25 cellular contexts compared by ENCODE assay signal in genomic region chr5:168813179-168813968, GRCh38.
DNase-seq lines count a peak whose midpoint lies in the region; ATAC-seq and TF ChIP-seq lines count a peak whose summit lies in the region.
"Had no signal": no experiment of that assay in that cellular context is flagged by ENCODE, and none has a peak within 500 bp of the region (broad histone marks: within the 10 kb centered on the region; RNA-seq: fewer than 3 reads in every experiment).

No MANE protein-coding gene starts in this region.

- H3K36me3 Mint-ChIP-seq in activated T-helper 2 cell treated with anti-CD3 and anti-CD28 coated beads, Interferon-gamma antibody, Interleukin-2, Interleukin-4, amounts not matched to agents 10 μg/mL and 5 μg/mL and 100 μg/mL, durations not matched to agents 14 hours and 24 hours and 36 hours (ENCODE audit: low read depth), result peaks cover 15% of the 10 kb centered on the region
- peaks cover 4% of the 10 kb centered on the region for H3K36me3 Mint-ChIP-seq in progenitor cell of endocrine pancreas (ENCODE audit: insufficient read depth)
- H3K36me3 Mint-ChIP-seq: CD4-positive, CD25-positive, alpha-beta regulatory T cell; IgD-negative memory B cell had no signal

- DNase-seq in Right ventricle myocardium superior (no peak), left ventricle myocardium inferior (no peak), left ventricle myocardium superior (peak; percentile 30), brain microvascular endothelial cell (no peak), progenitor cell of endocrine pancreas (ENCODE audit: low spot score, unreplicated experiment) (no peak)
- DNase-seq in activated T-helper 2 cell treated with anti-CD3 and anti-CD28 coated beads, Interferon-gamma antibody, Interleukin-2, Interleukin-4, amounts not matched to agents 10 μg/mL and 5 μg/mL and 100 μg/mL, durations not matched to agents 14 hours and 24 hours and 36 hours (ENCODE audit: low spot score), result no peak
- no peak for DNase-seq in stimulated activated CD4-positive, alpha-beta T cell treated with anti-CD3 and anti-CD28 coated beads, Interleukin-2, amount 100 ng/mL, for 48 hours
- DNase-seq: Caco-2; CD4-positive, CD25-positive, alpha-beta regulatory T cell; DMS153; GDM1; GM23248; Kasumi-1; MM.1S; NCI-H1092; NCI-H1436 treated with DMSO at 0.1 percent for 48 hours; NCI-H2029 treated with DMSO at 0.1 percent for 48 hours; NCI-H2171; NCI-H526; Peyer's patch; SHP77 had no signal

- TF ChIP-seq CTCF in left ventricle myocardium inferior (IDR thresholded peaks at IDR 0.05; ENCODE audit: borderline replicate concordance), result no peak
- TF ChIP-seq CTCF in brain microvascular endothelial cell (IDR thresholded peaks at IDR 0.05; ENCODE audit: low read depth, low read length, missing control alignments), result no peak
- TF ChIP-seq CTCF in progenitor cell of endocrine pancreas (IDR thresholded peaks at IDR 0.05; ENCODE audit: unreplicated experiment), result no peak

- peaks cover 23% of the 10 kb centered on the region for H3K4me1 Mint-ChIP-seq in activated T-helper 2 cell treated with anti-CD3 and anti-CD28 coated beads, Interferon-gamma antibody, Interleukin-2, Interleukin-4, amounts not matched to agents 10 μg/mL and 5 μg/mL and 100 μg/mL, durations not matched to agents 14 hours and 24 hours and 36 hours (ENCODE audit: low read depth)
- H3K4me1 Mint-ChIP-seq in progenitor cell of endocrine pancreas (ENCODE audit: low read depth), result no peaks in the 10 kb centered on the region
- H3K4me1 Mint-ChIP-seq: B cell; CD4-positive, CD25-positive, alpha-beta regulatory T cell; IgD-negative memory B cell had no signal

- H3K27ac Mint-ChIP-seq in activated T-helper 2 cell treated with anti-CD3 and anti-CD28 coated beads, Interferon-gamma antibody, Interleukin-2, Interleukin-4, amounts not matched to agents 10 μg/mL and 5 μg/mL and 100 μg/mL, durations not matched to agents 14 hours and 24 hours and 36 hours, result peak overlapping the region; percentile 68
- no peak overlapping the region for H3K27ac Mint-ChIP-seq in progenitor cell of endocrine pancreas
- H3K27ac Mint-ChIP-seq: B cell; CD4-positive, CD25-positive, alpha-beta regulatory T cell; IgD-negative memory B cell had no signal

- H3K4me3 Mint-ChIP-seq in activated T-helper 2 cell treated with anti-CD3 and anti-CD28 coated beads, Interferon-gamma antibody, Interleukin-2, Interleukin-4, amounts not matched to agents 10 μg/mL and 5 μg/mL and 100 μg/mL, durations not matched to agents 14 hours and 24 hours and 36 hours (ENCODE audit: low read depth), result no peak overlapping the region
- no peak overlapping the region for H3K4me3 Mint-ChIP-seq in progenitor cell of endocrine pancreas (ENCODE audit: low read depth)
- H3K4me3 Mint-ChIP-seq: B cell; CD4-positive, CD25-positive, alpha-beta regulatory T cell; IgD-negative memory B cell had no signal

- H3K36me3 ChIP-seq in left ventricle myocardium inferior (no peaks in the 10 kb centered on the region), brain microvascular endothelial cell (replicated peaks) (no peaks in the 10 kb centered on the region)
- H3K36me3 ChIP-seq: HAP-1, Peyer's patch had no signal

- in situ Hi-C loops in brain microvascular endothelial cell (cut with HindIII; ENCODE audit: low pct_ligation_motif_present, low sequenced_read_pairs), result no loop called here

- no peaks in the 10 kb centered on the region for H3K27me3 ChIP-seq in left ventricle myocardium inferior (ENCODE audit: low read depth)
- H3K27me3 ChIP-seq in brain microvascular endothelial cell (replicated peaks), result no peaks in the 10 kb centered on the region
- H3K27me3 ChIP-seq: Peyer's patch had no signal

- intact Hi-C loops in Right ventricle myocardium superior (cut with DNase I) (no loop called here), left ventricle myocardium inferior (cut with micrococcal nuclease) (no loop called here), left ventricle myocardium superior (cut with micrococcal nuclease) (no loop called here)
- intact Hi-C loops in activated T-helper 2 cell treated with anti-CD3 and anti-CD28 coated beads, Interferon-gamma antibody, Interleukin-2, Interleukin-4, amounts not matched to agents 10 μg/mL and 5 μg/mL and 100 μg/mL, durations not matched to agents 14 hours and 24 hours and 36 hours (cut with micrococcal nuclease), result no loop called here

- H3K27me3 Mint-ChIP-seq in activated T-helper 2 cell treated with anti-CD3 and anti-CD28 coated beads, Interferon-gamma antibody, Interleukin-2, Interleukin-4, amounts not matched to agents 10 μg/mL and 5 μg/mL and 100 μg/mL, durations not matched to agents 14 hours and 24 hours and 36 hours (ENCODE audit: low read depth), result no peaks in the 10 kb centered on the region
- H3K27me3 Mint-ChIP-seq in progenitor cell of endocrine pancreas, result peaks cover 5% of the 10 kb centered on the region
- H3K27me3 Mint-ChIP-seq: IgD-negative memory B cell had no signal

- peaks cover 30% of the 10 kb centered on the region for H3K4me1 ChIP-seq in left ventricle myocardium inferior
- H3K4me1 ChIP-seq: Caco-2, Peyer's patch had no signal

- peak; percentile 70 for ATAC-seq in Right ventricle myocardium superior (ENCODE audit: poor library complexity)
- ATAC-seq in left ventricle myocardium superior, result peak; percentile 81
- no peak for ATAC-seq in HG02571 (IDR thresholded peaks at IDR 0.05; ENCODE audit: unreplicated experiment)

- H3K9me3 Mint-ChIP-seq in activated T-helper 2 cell treated with anti-CD3 and anti-CD28 coated beads, Interferon-gamma antibody, Interleukin-2, Interleukin-4, amounts not matched to agents 10 μg/mL and 5 μg/mL and 100 μg/mL, durations not matched to agents 14 hours and 24 hours and 36 hours, result no peaks in the 10 kb centered on the region
- no peaks in the 10 kb centered on the region for H3K9me3 Mint-ChIP-seq in progenitor cell of endocrine pancreas (ENCODE audit: low read depth)
- H3K9me3 Mint-ChIP-seq: CD4-positive, CD25-positive, alpha-beta regulatory T cell; IgD-negative memory B cell had no signal

- H3K9me3 ChIP-seq in left ventricle myocardium inferior (replicated peaks), result no peaks in the 10 kb centered on the region
- H3K9me3 ChIP-seq: Caco-2, HAP-1, Peyer's patch had no signal

- H3K27ac ChIP-seq in left ventricle myocardium inferior (replicated peaks) (no peak overlapping the region), brain microvascular endothelial cell (no peak overlapping the region)
- H3K27ac ChIP-seq: GM23248, Peyer's patch had no signal

- H3K4me3 ChIP-seq in left ventricle myocardium inferior (no peak overlapping the region), brain microvascular endothelial cell (ENCODE audit: low read depth, low read length) (no peak overlapping the region)
- H3K4me3 ChIP-seq: GM23248, HAP-1, Peyer's patch had no signal
